In the genomic region with DNA sequence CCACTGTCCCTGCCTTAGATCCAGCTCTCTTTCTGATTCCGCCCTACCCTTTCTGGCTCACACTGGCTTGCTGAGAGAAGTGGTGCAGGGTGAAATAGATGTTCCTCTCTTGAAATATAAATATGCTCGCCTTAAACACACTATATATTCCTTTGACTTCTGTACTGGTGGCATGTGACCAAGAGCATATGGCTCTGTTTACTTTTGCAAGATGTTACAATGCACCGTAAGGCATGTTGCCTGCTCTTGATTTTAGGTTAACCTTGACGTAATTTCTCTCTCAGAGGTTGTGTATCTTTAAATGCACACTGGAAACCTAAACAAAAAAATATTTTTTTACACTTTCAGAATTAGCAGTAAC, we compare ENCODE assay signal across 8 cellular contexts. TPM values are rescaled to one million over a fixed set of nuclear protein-coding genes. Genes with fewer than 3 reads are reported as not detected.
DNase-seq lines count a peak whose midpoint lies in the region; ATAC-seq and TF ChIP-seq lines count a peak whose summit lies in the region.

No MANE protein-coding gene starts in this region.

- H3K27me3 ChIP-seq in Peyer's patch (peaks cover 0 to 32% of the 10 kb centered on the region in 2 donors), foreskin keratinocyte (peaks cover 39% of the 10 kb centered on the region)

- CTCF ChIA-PET in activated CD8-positive, alpha-beta memory T cell treated with anti-CD3 and anti-CD28 coated beads, Interleukin-2, amount 10 ng/mL, durations not matched to agents 7 days and 5 days (lab: Charles Lee), result interaction anchor here (1.0 to 2.7 kb wide), 6 partner anchors 10 to 533 kb away, joined by 3 to 11 read pairs (median 4); partner anchors contain the start of gene GFM1

- peaks cover 0 to 28% (median 7%) of the 10 kb centered on the region in 4 donors for H3K4me1 ChIP-seq in Peyer's patch
- no peaks in the 10 kb centered on the region for H3K4me1 ChIP-seq in foreskin keratinocyte

- peak overlapping the region; percentile 87 for H3K27ac Mint-ChIP-seq in activated CD8-positive, alpha-beta memory T cell treated with anti-CD3 and anti-CD28 coated beads, Interleukin-2, amount 10 ng/mL, durations not matched to agents 7 days and 5 days
- peak overlapping the region; percentile 91 for H3K27ac Mint-ChIP-seq in stimulated activated effector memory CD8-positive, alpha-beta T cell treated with anti-CD3 and anti-CD28 coated beads, Interleukin-12 subunit alpha, Interleukin-12 subunit beta, amount 100 ng/mL, for 72 hours

- H3K4me3 ChIP-seq in Peyer's patch, result peak overlapping the region; percentile 63 to 90 (median 85)

- H3K36me3 ChIP-seq in Peyer's patch, result no peaks in the 10 kb centered on the region

- peaks cover 28% of the 10 kb centered on the region for H3K36me3 Mint-ChIP-seq in activated CD8-positive, alpha-beta memory T cell treated with anti-CD3 and anti-CD28 coated beads, Interleukin-2, amount 10 ng/mL, durations not matched to agents 7 days and 5 days
- peaks cover 11% of the 10 kb centered on the region for H3K36me3 Mint-ChIP-seq in stimulated activated effector memory CD8-positive, alpha-beta T cell treated with anti-CD3 and anti-CD28 coated beads, Interleukin-12 subunit alpha, Interleukin-12 subunit beta, amount 100 ng/mL, for 72 hours

- H3K4me3 Mint-ChIP-seq in activated CD8-positive, alpha-beta memory T cell treated with anti-CD3 and anti-CD28 coated beads, Interleukin-2, amount 10 ng/mL, durations not matched to agents 7 days and 5 days, result peak overlapping the region; percentile 94
- H3K4me3 Mint-ChIP-seq in stimulated activated effector memory CD8-positive, alpha-beta T cell treated with anti-CD3 and anti-CD28 coated beads, Interleukin-12 subunit alpha, Interleukin-12 subunit beta, amount 100 ng/mL, for 72 hours, result peak overlapping the region; percentile 98

- no peak for TF ChIP-seq POLR2A in Peyer's patch (IDR thresholded peaks at IDR 0.05)

- H3K9me3 ChIP-seq in Peyer's patch, result no peaks in the 10 kb centered on the region

- peaks cover 36% of the 10 kb centered on the region for H3K27me3 Mint-ChIP-seq in activated CD8-positive, alpha-beta memory T cell treated with anti-CD3 and anti-CD28 coated beads, Interleukin-2, amount 10 ng/mL, durations not matched to agents 7 days and 5 days

- peaks cover 5% of the 10 kb centered on the region for H3K9me3 Mint-ChIP-seq in activated CD8-positive, alpha-beta memory T cell treated with anti-CD3 and anti-CD28 coated beads, Interleukin-2, amount 10 ng/mL, durations not matched to agents 7 days and 5 days (ENCODE audit: low read depth)
- H3K9me3 Mint-ChIP-seq in stimulated activated effector memory CD8-positive, alpha-beta T cell treated with anti-CD3 and anti-CD28 coated beads, Interleukin-12 subunit alpha, Interleukin-12 subunit beta, amount 100 ng/mL, for 72 hours, result peaks cover 2% of the 10 kb centered on the region

- no peak for ATAC-seq in activated CD8-positive, alpha-beta memory T cell treated with anti-CD3 and anti-CD28 coated beads, Interleukin-2, amount 10 ng/mL, durations not matched to agents 7 days and 5 days
- ATAC-seq in foreskin keratinocyte, result no peak
- no peak for ATAC-seq in stimulated activated effector memory CD8-positive, alpha-beta T cell treated with anti-CD3 and anti-CD28 coated beads, Interleukin-12 subunit alpha, Interleukin-12 subunit beta, amount 100 ng/mL, for 72 hours
- no peak for ATAC-seq in HG03460 (IDR thresholded peaks at IDR 0.05; ENCODE audit: unreplicated experiment)
- ATAC-seq in HG02970 (IDR thresholded peaks at IDR 0.05; ENCODE audit: low FRiP score, unreplicated experiment), result no peak
- ATAC-seq in HG02588 (IDR thresholded peaks at IDR 0.05; ENCODE audit: unreplicated experiment), result no peak

- DNase-seq in activated CD8-positive, alpha-beta memory T cell treated with anti-CD3 and anti-CD28 coated beads, Interleukin-2, amount 10 ng/mL, durations not matched to agents 7 days and 5 days, result no peak
- no peak for DNase-seq in activated CD8-positive, alpha-beta memory T cell treated with anti-CD3 and anti-CD28 coated beads, Interleukin-2, amount 50 U/mL, for 48 hours
- DNase-seq in Peyer's patch (no peak), foreskin keratinocyte (no peak)
- DNase-seq in stimulated activated effector memory CD8-positive, alpha-beta T cell treated with anti-CD3 and anti-CD28 coated beads, Interleukin-12 subunit alpha, Interleukin-12 subunit beta, amount 100 ng/mL, for 72 hours (ENCODE audit: low spot score in 2 of 2), result no peak

- H3K4me1 Mint-ChIP-seq in activated CD8-positive, alpha-beta memory T cell treated with anti-CD3 and anti-CD28 coated beads, Interleukin-2, amount 10 ng/mL, durations not matched to agents 7 days and 5 days, result peaks cover 49% of the 10 kb centered on the region
- peaks cover 63% of the 10 kb centered on the region for H3K4me1 Mint-ChIP-seq in stimulated activated effector memory CD8-positive, alpha-beta T cell treated with anti-CD3 and anti-CD28 coated beads, Interleukin-12 subunit alpha, Interleukin-12 subunit beta, amount 100 ng/mL, for 72 hours

- no peak for TF ChIP-seq CTCF in Peyer's patch (IDR thresholded peaks at IDR 0.05)
- no peak for TF ChIP-seq CTCF in foreskin keratinocyte (conservative IDR thresholded peaks at IDR 0.05)

- H3K27ac ChIP-seq in Peyer's patch, result peak overlapping the region in 3 of 4 donors; percentile 66 to 78 (median 73)
- peak overlapping the region; percentile 73 for H3K27ac ChIP-seq in foreskin keratinocyte

RNA-seq across cellular contexts. Expression of gene RSRC1, which starts 0.7 kb away (rescaled TPM):
- total RNA-seq in activated CD8-positive, alpha-beta memory T cell treated with anti-CD3 and anti-CD28 coated beads, Interleukin-2, amount 10 ng/mL, durations not matched to agents 7 days and 5 days, result 10 to 100 TPM; 45.1 to 45.4 TPM
- total RNA-seq in Peyer's patch (100 to 1,000 TPM in 1 of 4 donors, 10 to 100 TPM in 3; 12.4 to 152 (median 29.4) TPM), foreskin keratinocyte (33.5 and 38.1 TPM in 2 replicates)
- 11.4 and 12.8 TPM in 2 replicates for polyA plus RNA-seq in foreskin keratinocyte

RNA-seq across cellular contexts. Expression of gene SHOX2, which starts 4.4 kb away (rescaled TPM):
- total RNA-seq in activated CD8-positive, alpha-beta memory T cell treated with anti-CD3 and anti-CD28 coated beads, Interleukin-2, amount 10 ng/mL, durations not matched to agents 7 days and 5 days, result not detected
- total RNA-seq in Peyer's patch (not detected), foreskin keratinocyte (not detected in 2 replicates)
- polyA plus RNA-seq in foreskin keratinocyte, result not detected in 2 replicates
